ENCODE assay signal across 20 cellular contexts in genomic region chr3:8485141-8485840, GRCh38. TPM values are rescaled to one million over a fixed set of nuclear protein-coding genes. Genes with fewer than 3 reads are reported as not detected.
"Had no signal": no experiment of that assay in that cellular context is flagged by ENCODE, and none has a peak within 500 bp of the region (broad histone marks: within the 10 kb centered on the region; RNA-seq: fewer than 3 reads in every experiment).

No MANE protein-coding gene starts in this region.

- FAIRE-seq: small intestine had no signal

- H3K27ac ChIP-seq: cardiac muscle cell, neutrophil, testis had no signal

- ATAC-seq: activated CD4-positive, CD25-positive, alpha-beta regulatory T cell treated with anti-CD3 and anti-CD28 coated beads, Interleukin-2, amount 50 U/mL, for 24 hours; gastroesophageal sphincter; heart left ventricle; left ventricle myocardium superior; mucosa of descending colon; naive thymus-derived CD8-positive, alpha-beta T cell; stimulated activated effector memory CD8-positive, alpha-beta T cell treated with anti-CD3 and anti-CD28 coated beads, Interleukin-12 subunit alpha, Interleukin-12 subunit beta, amount 100 ng/mL, for 72 hours had no signal

- H3K4me3 ChIP-seq: cardiac muscle cell, gastroesophageal sphincter, heart left ventricle, mucosa of descending colon, right atrium auricular region, stomach, testis had no signal

- H3K27me3 ChIP-seq: cardiac muscle cell, gastroesophageal sphincter, heart left ventricle, neutrophil, right atrium auricular region, stomach, testis had no signal

- DNase-seq: activated CD8-positive, alpha-beta memory T cell treated with anti-CD3 and anti-CD28 coated beads for 24 hours; activated CD8-positive, alpha-beta memory T cell treated with anti-CD3 and anti-CD28 coated beads, Interleukin-2, amount 50 U/mL, for 48 hours; activated gamma-delta T cell; heart left ventricle; left ventricle myocardium superior; mucosa of descending colon; naive thymus-derived CD8-positive, alpha-beta T cell; SIG-M5; small intestine; stimulated activated CD4-positive, alpha-beta T cell treated with anti-CD3 and anti-CD28 coated beads, Interleukin-4, amount 100 ng/mL, for 24 hours; stomach; T-helper 1 cell; T1000; testis had no signal

- H3K9me3 ChIP-seq: gastroesophageal sphincter, mucosa of descending colon, neutrophil, stomach, testis had no signal

- H3K36me3 ChIP-seq: cardiac muscle cell, gastroesophageal sphincter, heart left ventricle, neutrophil, right atrium auricular region, stomach had no signal

RNA-seq across cellular contexts. Expression of gene LMCD1, which starts 16.3 kb away (rescaled TPM):
- total RNA-seq: naive thymus-derived CD8-positive, alpha-beta T cell had no signal
